33 cellular contexts compared by ENCODE assay signal in the genomic region with DNA sequence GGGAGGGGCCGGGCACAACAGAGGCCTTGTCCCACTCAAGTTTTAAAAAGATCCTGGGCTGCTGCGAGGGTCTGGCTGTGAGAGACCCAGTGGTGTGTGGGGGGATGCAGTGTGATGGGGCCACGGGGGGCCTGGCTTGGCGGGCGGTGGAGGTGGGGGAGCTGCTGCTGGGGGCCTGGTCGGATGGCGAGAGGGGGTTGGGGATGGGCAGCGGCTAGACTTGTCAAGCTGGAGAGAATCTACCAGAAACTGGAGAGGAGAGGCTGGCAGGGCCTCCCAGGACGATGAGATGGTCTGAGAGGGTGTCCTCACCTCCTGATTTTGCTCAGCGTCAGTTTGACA. TPM values are rescaled to one million over a fixed set of nuclear protein-coding genes. Genes with fewer than 3 reads are reported as not detected.
"Had no signal": no experiment of that assay in that cellular context is flagged by ENCODE, and none has a peak within 500 bp of the region (broad histone marks: within the 10 kb centered on the region; RNA-seq: fewer than 3 reads in every experiment).

No MANE protein-coding gene starts in this region.

- H3K4me3 Mint-ChIP-seq: activated CD4-positive, alpha-beta memory T cell treated with anti-CD3 and anti-CD28 coated beads for 36 hours; activated CD4-positive, alpha-beta T cell treated with anti-CD3 and anti-CD28 coated beads, Interleukin-2, amount 10 ng/mL, durations not matched to agents 7 days and 5 days; activated naive CD4-positive, alpha-beta T cell treated with anti-CD3 and anti-CD28 coated beads for 36 hours; activated naive CD8-positive, alpha-beta T cell treated with anti-CD3 and anti-CD28 coated beads, Interleukin-2, amount 10 ng/mL, durations not matched to agents 7 days and 5 days had no signal

- H3K27me3 Mint-ChIP-seq: activated CD4-positive, alpha-beta memory T cell treated with anti-CD3 and anti-CD28 coated beads for 36 hours; activated CD4-positive, alpha-beta T cell treated with anti-CD3 and anti-CD28 coated beads, Interleukin-2, amount 10 ng/mL, durations not matched to agents 7 days and 5 days; activated naive CD8-positive, alpha-beta T cell treated with anti-CD3 and anti-CD28 coated beads, Interleukin-2, amount 10 ng/mL, durations not matched to agents 7 days and 5 days had no signal

- H3K9me3 ChIP-seq: ascending aorta, body of pancreas, breast epithelium, Peyer's patch had no signal

- H3K27ac Mint-ChIP-seq: activated CD4-positive, alpha-beta memory T cell treated with anti-CD3 and anti-CD28 coated beads for 36 hours; activated CD4-positive, alpha-beta T cell treated with anti-CD3 and anti-CD28 coated beads, Interleukin-2, amount 10 ng/mL, durations not matched to agents 7 days and 5 days; activated naive CD4-positive, alpha-beta T cell treated with anti-CD3 and anti-CD28 coated beads for 36 hours; activated naive CD8-positive, alpha-beta T cell treated with anti-CD3 and anti-CD28 coated beads, Interleukin-2, amount 10 ng/mL, durations not matched to agents 7 days and 5 days; activated T-helper 2 cell treated with anti-CD3 and anti-CD28 coated beads, Interferon-gamma antibody, Interleukin-2, Interleukin-4, amounts not matched to agents 10 μg/mL and 5 μg/mL and 100 μg/mL, durations not matched to agents 14 hours and 24 hours and 36 hours had no signal

- H3K36me3 ChIP-seq: breast epithelium had no signal

- ATAC-seq: body of pancreas, K562, PC-3 had no signal

- H3K27ac ChIP-seq: ascending aorta, body of pancreas, breast epithelium, Peyer's patch had no signal

- DNase-seq: activated CD4-positive, alpha-beta memory T cell treated with anti-CD3 and anti-CD28 coated beads for 36 hours; activated CD4-positive, alpha-beta T cell treated with anti-CD3 and anti-CD28 coated beads, Interleukin-2, amount 10 ng/mL, durations not matched to agents 7 days and 5 days; activated CD8-positive, alpha-beta memory T cell treated with anti-CD3 and anti-CD28 coated beads, Interleukin-2, amount 50 U/mL, for 4 hours; activated gamma-delta T cell; activated naive CD4-positive, alpha-beta T cell treated with anti-CD3 and anti-CD28 coated beads for 36 hours; activated naive CD8-positive, alpha-beta T cell treated with anti-CD3 and anti-CD28 coated beads, Interleukin-2, amount 10 ng/mL, durations not matched to agents 7 days and 5 days; amygdala; body of pancreas; NCI-H1092 treated with DMSO at 0.1 percent for 48 hours; NCI-H1417; NCI-H146; NCI-H187; NCI-H2029 treated with DMSO at 0.1 percent for 48 hours; NCI-H2107; NCI-H2171; NCI-H510A; NCI-H526; NCI-H748 treated with DMSO at 0.1 percent for 48 hours; NK-92 treated with Interleukin-12 subunit alpha and Interleukin-12 subunit beta, amount 100 ng/mL, for 24 hours; PC-3; Peyer's patch; Right ventricle myocardium superior; RPMI8226; SW 1271; T-helper 1 cell; T1000 had no signal

- H3K27me3 ChIP-seq: ascending aorta, body of pancreas, breast epithelium, Peyer's patch had no signal

- H3K4me3 ChIP-seq: ascending aorta, body of pancreas, breast epithelium, K562, Peyer's patch had no signal

- H3K9me3 Mint-ChIP-seq: activated CD4-positive, alpha-beta memory T cell treated with anti-CD3 and anti-CD28 coated beads for 36 hours; activated CD4-positive, alpha-beta T cell treated with anti-CD3 and anti-CD28 coated beads, Interleukin-2, amount 10 ng/mL, durations not matched to agents 7 days and 5 days; activated naive CD4-positive, alpha-beta T cell treated with anti-CD3 and anti-CD28 coated beads for 36 hours; activated naive CD8-positive, alpha-beta T cell treated with anti-CD3 and anti-CD28 coated beads, Interleukin-2, amount 10 ng/mL, durations not matched to agents 7 days and 5 days; activated T-helper 2 cell treated with anti-CD3 and anti-CD28 coated beads, Interferon-gamma antibody, Interleukin-2, Interleukin-4, amounts not matched to agents 10 μg/mL and 5 μg/mL and 100 μg/mL, durations not matched to agents 14 hours and 24 hours and 36 hours had no signal

RNA-seq across cellular contexts. Expression of gene RBBP8NL, which starts 35.3 kb away (rescaled TPM):
- total RNA-seq: activated CD4-positive, alpha-beta memory T cell treated with anti-CD3 and anti-CD28 coated beads for 36 hours; activated CD4-positive, alpha-beta T cell treated with anti-CD3 and anti-CD28 coated beads, Interleukin-2, amount 10 ng/mL, durations not matched to agents 7 days and 5 days; activated naive CD4-positive, alpha-beta T cell treated with anti-CD3 and anti-CD28 coated beads for 36 hours; activated naive CD8-positive, alpha-beta T cell treated with anti-CD3 and anti-CD28 coated beads, Interleukin-2, amount 10 ng/mL, durations not matched to agents 7 days and 5 days; activated T-helper 2 cell treated with anti-CD3 and anti-CD28 coated beads, Interferon-gamma antibody, Interleukin-2, Interleukin-4, amounts not matched to agents 10 μg/mL and 5 μg/mL and 100 μg/mL, durations not matched to agents 14 hours and 24 hours and 36 hours; ascending aorta; cardiac septum; K562; M059J; Right ventricle myocardium superior; T-helper 2 cell treated with Interferon-gamma antibody and Interleukin-4, amounts not matched to agents 100 ng/mL and 5 ng/mL, for 36 hours had no signal
- polyA plus RNA-seq: K562 had no signal
